In genomic region chrX:134764202-134764785, GRCh38 we compare ENCODE assay signal across 8 cellular contexts. TPM values are rescaled to one million over a fixed set of nuclear protein-coding genes. Genes with fewer than 3 reads are reported as not detected.
DNase-seq lines count a peak whose midpoint lies in the region; ATAC-seq, FAIRE-seq and TF ChIP-seq lines count a peak whose summit lies in the region.

No MANE protein-coding gene starts in this region.

- no peak overlapping the region for H3K4me3 Mint-ChIP-seq in activated naive CD8-positive, alpha-beta T cell treated with anti-CD3 and anti-CD28 coated beads, Interleukin-2, amount 50 U/mL, for 24 hours
- no peak overlapping the region for H3K4me3 Mint-ChIP-seq in activated naive CD8-positive, alpha-beta T cell treated with anti-CD3 and anti-CD28 coated beads for 36 hours

- WGBS in esophagus squamous epithelium, 2 donors: 61 to 66% methylated on average over 5 to 6 of the region's 6 CpGs

- ATAC-seq in activated naive CD8-positive, alpha-beta T cell treated with anti-CD3 and anti-CD28 coated beads, Interleukin-2, amount 50 U/mL, for 24 hours: peak; percentile 95
- ATAC-seq in HG03460 (IDR thresholded peaks at IDR 0.05; ENCODE audit: unreplicated experiment) (peak; percentile 61), GM19397 (IDR thresholded peaks at IDR 0.05; ENCODE audit: unreplicated experiment) (no peak), GM21447 (IDR thresholded peaks at IDR 0.05; ENCODE audit: unreplicated experiment) (no peak)

- H3K9me3 ChIP-seq in SK-N-MC (ENCODE audit: low read depth, low read length): no peaks in the 10 kb centered on the region
- H3K9me3 ChIP-seq in keratinocyte (ENCODE audit: control insufficient read depth, low read depth, low read length): no peaks in the 10 kb centered on the region
- no peaks in the 10 kb centered on the region for H3K9me3 ChIP-seq in esophagus squamous epithelium

- H3K36me3 Mint-ChIP-seq in activated naive CD8-positive, alpha-beta T cell treated with anti-CD3 and anti-CD28 coated beads, Interleukin-2, amount 50 U/mL, for 24 hours (ENCODE audit: low read depth): peaks cover 2% of the 10 kb centered on the region
- peaks cover 3% of the 10 kb centered on the region for H3K36me3 Mint-ChIP-seq in activated naive CD8-positive, alpha-beta T cell treated with anti-CD3 and anti-CD28 coated beads for 36 hours

- H4K20me1 ChIP-seq in keratinocyte (ENCODE audit: control insufficient read depth, extremely low read depth, insufficient read depth, low read length): no peaks in the 10 kb centered on the region

- dilution Hi-C loops in keratinocyte (cut with MboI; ENCODE audit: extremely low pct_ligation_motif_present, low sequenced_read_pairs): no loop called here

- no peak for TF ChIP-seq POLR2A in esophagus squamous epithelium (IDR thresholded peaks at IDR 0.05)

- intact Hi-C loops in esophagus squamous epithelium (cut with DNase I): no loop called here

- H3K9ac ChIP-seq in SK-N-MC (ENCODE audit: insufficient read length): no peak overlapping the region
- no peak overlapping the region for H3K9ac ChIP-seq in keratinocyte (ENCODE audit: control insufficient read depth, extremely low read depth, insufficient read depth, low read length)

- peak overlapping the region; percentile 13 for H2AFZ ChIP-seq in keratinocyte (ENCODE audit: control insufficient read depth, low read length)

- FAIRE-seq in keratinocyte (lab: Jason Lieb, UNC): no peak

- peaks cover 7% of the 10 kb centered on the region for H3K4me1 Mint-ChIP-seq in activated naive CD8-positive, alpha-beta T cell treated with anti-CD3 and anti-CD28 coated beads, Interleukin-2, amount 50 U/mL, for 24 hours
- H3K4me1 Mint-ChIP-seq in activated naive CD8-positive, alpha-beta T cell treated with anti-CD3 and anti-CD28 coated beads for 36 hours: no peaks in the 10 kb centered on the region

- no peak overlapping the region for H3K27ac Mint-ChIP-seq in activated naive CD8-positive, alpha-beta T cell treated with anti-CD3 and anti-CD28 coated beads, Interleukin-2, amount 50 U/mL, for 24 hours
- H3K27ac Mint-ChIP-seq in activated naive CD8-positive, alpha-beta T cell treated with anti-CD3 and anti-CD28 coated beads for 36 hours: no peak overlapping the region

- H3K27ac ChIP-seq in SK-N-MC (no peak overlapping the region), keratinocyte (ENCODE audit: control insufficient read depth, insufficient read depth, low read length) (no peak overlapping the region), esophagus squamous epithelium (no peak overlapping the region)

- H3K36me3 ChIP-seq in SK-N-MC (ENCODE audit: insufficient read depth, low read length): no peaks in the 10 kb centered on the region
- no peaks in the 10 kb centered on the region for H3K36me3 ChIP-seq in keratinocyte (ENCODE audit: control insufficient read depth in 2 of 2, extremely low read depth in 1 of 2, insufficient read depth in 2 of 2, low read length in 2 of 2)
- H3K36me3 ChIP-seq in esophagus squamous epithelium: peaks cover 0 to 8% (median 0%) of the 10 kb centered on the region in 3 donors

- no peak overlapping the region for H3K4me2 ChIP-seq in keratinocyte (ENCODE audit: control insufficient read depth, extremely low read depth, insufficient read depth, low read depth, low read length)

- DNase-seq in activated naive CD8-positive, alpha-beta T cell treated with anti-CD3 and anti-CD28 coated beads, Interleukin-2, amount 50 U/mL, for 24 hours: no peak
- no peak for DNase-seq in activated naive CD8-positive, alpha-beta T cell treated with anti-CD3 and anti-CD28 coated beads for 36 hours
- DNase-seq in SK-N-MC (ENCODE audit: low read depth, low spot score) (peak; percentile 18), keratinocyte (ENCODE audit: low read depth, low spot score) (peak; percentile 25), esophagus squamous epithelium (lab: John Stamatoyannopoulos, UW) (no peak)

- H3K79me2 ChIP-seq in keratinocyte (ENCODE audit: control insufficient read depth, insufficient read depth, low read length): no peaks in the 10 kb centered on the region

- H3K9me3 Mint-ChIP-seq in activated naive CD8-positive, alpha-beta T cell treated with anti-CD3 and anti-CD28 coated beads, Interleukin-2, amount 50 U/mL, for 24 hours: no peaks in the 10 kb centered on the region
- no peaks in the 10 kb centered on the region for H3K9me3 Mint-ChIP-seq in activated naive CD8-positive, alpha-beta T cell treated with anti-CD3 and anti-CD28 coated beads for 36 hours

- H3K27me3 Mint-ChIP-seq in activated naive CD8-positive, alpha-beta T cell treated with anti-CD3 and anti-CD28 coated beads, Interleukin-2, amount 50 U/mL, for 24 hours: no peaks in the 10 kb centered on the region
- H3K27me3 Mint-ChIP-seq in activated naive CD8-positive, alpha-beta T cell treated with anti-CD3 and anti-CD28 coated beads for 36 hours: no peaks in the 10 kb centered on the region

- no peaks in the 10 kb centered on the region for H3K9me1 ChIP-seq in keratinocyte (ENCODE audit: control insufficient read depth, extremely low read depth, insufficient read depth, low read length)

- H3K4me1 ChIP-seq in keratinocyte (ENCODE audit: control insufficient read depth, extremely low read depth, insufficient read depth, low read length) (peaks cover 5% of the 10 kb centered on the region), esophagus squamous epithelium (no peaks in the 10 kb centered on the region)

- TF ChIP-seq CTCF in keratinocyte (optimal IDR thresholded peaks at IDR 0.05 in 1 of 3, IDR thresholded peaks at IDR 0.05 in 1 of 3, conservative IDR thresholded peaks at IDR 0.05 in 1 of 3; ENCODE audit: extremely low read depth in 1 of 3, insufficient read depth in 2 of 3, low read length in 3 of 3): peak in 2 of 3 experiments; percentile 27 to 35
- peak in 1 of 6 experiments; percentile 43 for TF ChIP-seq CTCF in esophagus squamous epithelium (IDR thresholded peaks at IDR 0.05)

- H3K27me3 ChIP-seq in keratinocyte (ENCODE audit: control insufficient read depth, extremely low read depth, insufficient read depth, low read length) (no peaks in the 10 kb centered on the region), esophagus squamous epithelium (no peaks in the 10 kb centered on the region)

- no peak overlapping the region for H3K4me3 ChIP-seq in SK-N-MC
- H3K4me3 ChIP-seq in keratinocyte (ENCODE audit: control insufficient read depth in 2 of 3, extremely low read depth in 1 of 3, insufficient read depth in 2 of 3, low read depth in 1 of 3, low read length in 3 of 3): no peak overlapping the region
- H3K4me3 ChIP-seq in esophagus squamous epithelium: no peak overlapping the region

RNA-seq across cellular contexts. Expression of gene PABIR2, which starts 32.7 kb away (rescaled TPM):
- total RNA-seq in activated naive CD8-positive, alpha-beta T cell treated with anti-CD3 and anti-CD28 coated beads for 36 hours: 10 to 100 TPM; 43.6 to 47.6 TPM
- polyA plus RNA-seq in keratinocyte: 16.4 to 24.1 TPM (median 18.4 TPM) in 3 replicates
- polyA plus RNA-seq in keratinocyte (2011; ENCODE audit: low read depth): 11.7 TPM
- 11.5 and 19.0 TPM in 2 replicates for polyA plus RNA-seq in keratinocyte (2011; cell fraction: cytosol; rRNA removed)
- 52.6 and 55.0 TPM in 2 replicates for polyA plus RNA-seq in keratinocyte (2011; cell fraction: nucleus; rRNA removed)
- 12.5 and 13.1 TPM in 2 replicates for polyA plus RNA-seq in keratinocyte (2012; ENCODE audit: low replicate concordance)
- 9.9 to 21.4 TPM (median 18.7 TPM) in 3 replicates for polyA minus RNA-seq in keratinocyte
- polyA minus RNA-seq in keratinocyte (2011; cell fraction: cytosol; rRNA and poly(A)+ RNA removed): 10.9 TPM
- polyA minus RNA-seq in keratinocyte (2011; cell fraction: nucleus; rRNA and poly(A)+ RNA removed): 4.5 and 14.2 TPM in 2 replicates
- total RNA-seq in esophagus squamous epithelium: 10 to 100 TPM in 3 of 4 donors, 1 to 10 TPM in 1; 9.1 to 14.9 (median 11.8) TPM

Comparison
In these comparisons a context has a peak if more than half of its experiments do, and no peak if none do; other contexts are left out.
1. ATAC-seq: peak in activated naive CD8-positive, alpha-beta T cell treated with anti-CD3 and anti-CD28 coated beads, Interleukin-2, amount 50 U/mL, for 24 hours (single experiment) and HG03460 (single experiment); none in GM19397 (single experiment) and GM21447 (single experiment).
2. DNase-seq: peak in SK-N-MC (single experiment) and keratinocyte (single experiment); none in activated naive CD8-positive, alpha-beta T cell treated with anti-CD3 and anti-CD28 coated beads, Interleukin-2, amount 50 U/mL, for 24 hours (single experiment), activated naive CD8-positive, alpha-beta T cell treated with anti-CD3 and anti-CD28 coated beads for 36 hours (single experiment) and esophagus squamous epithelium (single experiment).